In genomic region chr9:37944671-37945481, GRCh38 we compare ENCODE assay signal across 14 cellular contexts. TPM values are rescaled to one million over a fixed set of nuclear protein-coding genes. Genes with fewer than 3 reads are reported as not detected.
DNase-seq lines count a peak whose midpoint lies in the region; ATAC-seq and TF ChIP-seq lines count a peak whose summit lies in the region.
"Had no signal": no experiment of that assay in that cellular context is flagged by ENCODE, and none has a peak within 500 bp of the region (broad histone marks: within the 10 kb centered on the region; RNA-seq: fewer than 3 reads in every experiment).

No MANE protein-coding gene starts in this region.

- no TSS peak for BruUV-seq in PC-9 (replicated peaks; lab: Mats Ljungman, UMichigan)

- H3K27me3 Mint-ChIP-seq in neural progenitor cell (ENCODE audit: insufficient read depth, low read depth), result no peaks in the 10 kb centered on the region
- H3K27me3 Mint-ChIP-seq in activated naive CD4-positive, alpha-beta T cell treated with anti-CD3 and anti-CD28 coated beads for 36 hours (ENCODE audit: low read depth), result no peaks in the 10 kb centered on the region
- H3K27me3 Mint-ChIP-seq: activated CD4-positive, alpha-beta memory T cell treated with anti-CD3 and anti-CD28 coated beads, Interleukin-2, amount 10 ng/mL, durations not matched to agents 7 days and 5 days; activated naive CD4-positive, alpha-beta T cell treated with anti-CD3 and anti-CD28 coated beads, Interleukin-2, amount 50 U/mL, for 24 hours; naive thymus-derived CD8-positive, alpha-beta T cell; stimulated activated naive CD8-positive, alpha-beta T cell treated with anti-CD3 and anti-CD28 coated beads, Interleukin-15, Interleukin-2, amounts not matched to agents 100 ng/mL and 50 ng/mL, for 24 hours had no signal

- H4K20me1 ChIP-seq in PC-9 (ENCODE audit: insufficient read depth) (peaks cover 31% of the 10 kb centered on the region), neural progenitor cell (ENCODE audit: low read depth) (no peaks in the 10 kb centered on the region)

- no peaks in the 10 kb centered on the region for H3K9me3 Mint-ChIP-seq in neural progenitor cell
- H3K9me3 Mint-ChIP-seq in activated naive CD4-positive, alpha-beta T cell treated with anti-CD3 and anti-CD28 coated beads for 36 hours, result no peaks in the 10 kb centered on the region
- no peaks in the 10 kb centered on the region for H3K9me3 Mint-ChIP-seq in stimulated activated effector memory CD8-positive, alpha-beta T cell treated with anti-CD3 and anti-CD28 coated beads, Interleukin-12 subunit alpha, Interleukin-12 subunit beta, amount 100 ng/mL, for 72 hours
- H3K9me3 Mint-ChIP-seq: activated CD4-positive, alpha-beta memory T cell treated with anti-CD3 and anti-CD28 coated beads, Interleukin-2, amount 10 ng/mL, durations not matched to agents 7 days and 5 days; activated naive CD4-positive, alpha-beta T cell treated with anti-CD3 and anti-CD28 coated beads, Interleukin-2, amount 50 U/mL, for 24 hours; naive thymus-derived CD8-positive, alpha-beta T cell; stimulated activated naive CD8-positive, alpha-beta T cell treated with anti-CD3 and anti-CD28 coated beads, Interleukin-15, Interleukin-2, amounts not matched to agents 100 ng/mL and 50 ng/mL, for 24 hours had no signal

- peaks cover 21% of the 10 kb centered on the region for H3K4me1 Mint-ChIP-seq in neural progenitor cell
- H3K4me1 Mint-ChIP-seq in activated naive CD4-positive, alpha-beta T cell treated with anti-CD3 and anti-CD28 coated beads for 36 hours (ENCODE audit: low read depth), result no peaks in the 10 kb centered on the region
- no peaks in the 10 kb centered on the region for H3K4me1 Mint-ChIP-seq in stimulated activated effector memory CD8-positive, alpha-beta T cell treated with anti-CD3 and anti-CD28 coated beads, Interleukin-12 subunit alpha, Interleukin-12 subunit beta, amount 100 ng/mL, for 72 hours
- H3K4me1 Mint-ChIP-seq: activated CD4-positive, alpha-beta memory T cell treated with anti-CD3 and anti-CD28 coated beads, Interleukin-2, amount 10 ng/mL, durations not matched to agents 7 days and 5 days; activated naive CD4-positive, alpha-beta T cell treated with anti-CD3 and anti-CD28 coated beads, Interleukin-2, amount 50 U/mL, for 24 hours; naive thymus-derived CD8-positive, alpha-beta T cell had no signal

- H3K4me3 Mint-ChIP-seq in neural progenitor cell, result no peak overlapping the region
- H3K4me3 Mint-ChIP-seq in activated naive CD4-positive, alpha-beta T cell treated with anti-CD3 and anti-CD28 coated beads for 36 hours, result no peak overlapping the region
- no peak overlapping the region for H3K4me3 Mint-ChIP-seq in stimulated activated effector memory CD8-positive, alpha-beta T cell treated with anti-CD3 and anti-CD28 coated beads, Interleukin-12 subunit alpha, Interleukin-12 subunit beta, amount 100 ng/mL, for 72 hours
- H3K4me3 Mint-ChIP-seq: activated CD4-positive, alpha-beta memory T cell treated with anti-CD3 and anti-CD28 coated beads, Interleukin-2, amount 10 ng/mL, durations not matched to agents 7 days and 5 days; activated naive CD4-positive, alpha-beta T cell treated with anti-CD3 and anti-CD28 coated beads, Interleukin-2, amount 50 U/mL, for 24 hours; naive thymus-derived CD8-positive, alpha-beta T cell; stimulated activated naive CD8-positive, alpha-beta T cell treated with anti-CD3 and anti-CD28 coated beads, Interleukin-15, Interleukin-2, amounts not matched to agents 100 ng/mL and 50 ng/mL, for 24 hours had no signal

- H3K4me1 ChIP-seq in PC-9 (replicated peaks; ENCODE audit: insufficient read depth) (peaks cover 57% of the 10 kb centered on the region), neural progenitor cell (peaks cover 14% of the 10 kb centered on the region)

- H3K9me2 ChIP-seq in PC-9 (ENCODE audit: insufficient read depth), result no peaks in the 10 kb centered on the region

- no peak overlapping the region for H3K27ac Mint-ChIP-seq in neural progenitor cell
- H3K27ac Mint-ChIP-seq in activated naive CD4-positive, alpha-beta T cell treated with anti-CD3 and anti-CD28 coated beads for 36 hours, result no peak overlapping the region
- H3K27ac Mint-ChIP-seq in stimulated activated effector memory CD8-positive, alpha-beta T cell treated with anti-CD3 and anti-CD28 coated beads, Interleukin-12 subunit alpha, Interleukin-12 subunit beta, amount 100 ng/mL, for 72 hours, result no peak overlapping the region
- H3K27ac Mint-ChIP-seq: activated CD4-positive, alpha-beta memory T cell treated with anti-CD3 and anti-CD28 coated beads, Interleukin-2, amount 10 ng/mL, durations not matched to agents 7 days and 5 days; activated naive CD4-positive, alpha-beta T cell treated with anti-CD3 and anti-CD28 coated beads, Interleukin-2, amount 50 U/mL, for 24 hours; naive thymus-derived CD8-positive, alpha-beta T cell; stimulated activated naive CD8-positive, alpha-beta T cell treated with anti-CD3 and anti-CD28 coated beads, Interleukin-15, Interleukin-2, amounts not matched to agents 100 ng/mL and 50 ng/mL, for 24 hours had no signal

- DNase-seq in Daoy (ENCODE audit: low read depth) (peak; percentile 75), PC-9 (peak; percentile 78 to 87), fibroblast of gingiva (ENCODE audit: low read depth) (peak; percentile 44), neural progenitor cell (ENCODE audit: low spot score) (peak; percentile 63), NOMO-1 (lab: John Stamatoyannopoulos, UW; ENCODE audit: unreplicated experiment in 2 of 2) (no peak), H4 (ENCODE audit: low spot score) (no peak)
- DNase-seq in activated naive CD4-positive, alpha-beta T cell treated with anti-CD3 and anti-CD28 coated beads for 36 hours, result no peak
- no peak for DNase-seq in stimulated activated effector memory CD8-positive, alpha-beta T cell treated with anti-CD3 and anti-CD28 coated beads, Interleukin-12 subunit alpha, Interleukin-12 subunit beta, amount 100 ng/mL, for 72 hours (ENCODE audit: low spot score in 2 of 2)
- DNase-seq: activated CD4-positive, alpha-beta memory T cell treated with anti-CD3 and anti-CD28 coated beads, Interleukin-2, amount 10 ng/mL, durations not matched to agents 7 days and 5 days; naive thymus-derived CD8-positive, alpha-beta T cell; NCI-H1048; NCI-H82 had no signal

- H2AFZ ChIP-seq in PC-9, result no peak overlapping the region
- no peak overlapping the region for H2AFZ ChIP-seq in neural progenitor cell (replicated peaks)

- H3K79me2 ChIP-seq in PC-9 (ENCODE audit: low read depth) (peaks cover 31% of the 10 kb centered on the region), neural progenitor cell (ENCODE audit: low read depth) (no peaks in the 10 kb centered on the region)

- no peak overlapping the region for H3K4me3 ChIP-seq in PC-9
- H3K4me3 ChIP-seq in neural progenitor cell, result no peak overlapping the region

- peaks cover 6% of the 10 kb centered on the region for H3K36me3 Mint-ChIP-seq in neural progenitor cell
- H3K36me3 Mint-ChIP-seq in activated naive CD4-positive, alpha-beta T cell treated with anti-CD3 and anti-CD28 coated beads for 36 hours (ENCODE audit: low read depth), result no peaks in the 10 kb centered on the region
- H3K36me3 Mint-ChIP-seq in stimulated activated effector memory CD8-positive, alpha-beta T cell treated with anti-CD3 and anti-CD28 coated beads, Interleukin-12 subunit alpha, Interleukin-12 subunit beta, amount 100 ng/mL, for 72 hours, result no peaks in the 10 kb centered on the region
- H3K36me3 Mint-ChIP-seq: activated naive CD4-positive, alpha-beta T cell treated with anti-CD3 and anti-CD28 coated beads, Interleukin-2, amount 50 U/mL, for 24 hours; naive thymus-derived CD8-positive, alpha-beta T cell had no signal

- H3K4me2 ChIP-seq in PC-9, result peak overlapping the region; percentile 55
- no peak overlapping the region for H3K4me2 ChIP-seq in neural progenitor cell

- H3K27ac ChIP-seq in PC-9 (peak overlapping the region; percentile 68), neural progenitor cell (no peak overlapping the region)

- intact Hi-C loops in PC-9 (cut with micrococcal nuclease; ENCODE audit: unreplicated experiment), result loop anchor here (1.0 to 2.0 kb wide), 2 partner anchors 9 to 20 kb away; no protein-coding TSS in a partner anchor
- intact Hi-C loops in activated naive CD4-positive, alpha-beta T cell treated with anti-CD3 and anti-CD28 coated beads for 36 hours (cut with micrococcal nuclease), result no loop called here

- H3K27me3 ChIP-seq in PC-9 (ENCODE audit: insufficient read depth, low read depth) (no peaks in the 10 kb centered on the region), neural progenitor cell (no peaks in the 10 kb centered on the region)

- no peaks in the 10 kb centered on the region for H3K9me3 ChIP-seq in PC-9 (ENCODE audit: insufficient read depth, low read depth)
- H3K9me3 ChIP-seq in neural progenitor cell (ENCODE audit: low read depth), result no peaks in the 10 kb centered on the region

- CTCF ChIA-PET in PC-9 (lab: Charles Lee), result interaction anchor here (0.6 kb wide), 1 partner anchor 31 kb away, joined by 3 read pairs; no protein-coding TSS in a partner anchor
- CTCF ChIA-PET in activated naive CD4-positive, alpha-beta T cell treated with anti-CD3 and anti-CD28 coated beads for 36 hours (lab: Charles Lee), result no interaction called here

- no peak overlapping the region for H3K9ac ChIP-seq in neural progenitor cell

- no peak for ATAC-seq in stimulated activated effector memory CD8-positive, alpha-beta T cell treated with anti-CD3 and anti-CD28 coated beads, Interleukin-12 subunit alpha, Interleukin-12 subunit beta, amount 100 ng/mL, for 72 hours
- ATAC-seq: naive thymus-derived CD8-positive, alpha-beta T cell had no signal

- peaks cover 38% of the 10 kb centered on the region for H3F3A ChIP-seq in PC-9 (ENCODE audit: insufficient read depth, low read depth)
- H3F3A ChIP-seq in neural progenitor cell (ENCODE audit: low read depth), result no peaks in the 10 kb centered on the region

- TF ChIP-seq CTCF in PC-9 (conservative IDR thresholded peaks at IDR 0.05) (no peak), neural progenitor cell (IDR thresholded peaks at IDR 0.05) (no peak)

- POLR2A ChIA-PET in PC-9 (lab: Charles Lee; ENCODE audit: unreplicated experiment), result interaction anchor here (0.6 kb wide), 1 partner anchor 81 kb away, joined by 6 read pairs; no protein-coding TSS in a partner anchor

- peaks cover 7% of the 10 kb centered on the region; the same call in 1 of the 2 replicates for H3K36me3 ChIP-seq in PC-9 (ENCODE audit: low read depth)
- H3K36me3 ChIP-seq in neural progenitor cell, result no peaks in the 10 kb centered on the region

RNA-seq across cellular contexts. Expression of gene SLC25A51, which starts 40.9 kb away (rescaled TPM):
- 39.9 and 40.3 TPM in 2 replicates for total RNA-seq in Daoy (2014; rRNA removed; shearing (Covaris generic))
- total RNA-seq in PC-9 (2021), result 12.7 and 14.9 TPM in 2 replicates
- 22.6 and 24.6 TPM in 2 replicates for total RNA-seq in neural progenitor cell (ENCODE audit: low replicate concordance)
- total RNA-seq in activated naive CD4-positive, alpha-beta T cell treated with anti-CD3 and anti-CD28 coated beads for 36 hours, result 10 to 100 TPM; 20.0 to 20.3 TPM
- 26.3 and 38.4 TPM in 2 replicates for total RNA-seq in H4 (2014; rRNA removed; shearing (Covaris generic))

Comparison
In these comparisons a context has a peak if more than half of its experiments do, and no peak if none do; other contexts are left out.
1. DNase-seq: peak in Daoy (single experiment), PC-9 (2 of 2), fibroblast of gingiva (single experiment) and neural progenitor cell (single experiment); none in NOMO-1 (0 of 2), activated naive CD4-positive, alpha-beta T cell treated with anti-CD3 and anti-CD28 coated beads for 36 hours (single experiment), H4 (single experiment) and stimulated activated effector memory CD8-positive, alpha-beta T cell treated with anti-CD3 and anti-CD28 coated beads, Interleukin-12 subunit alpha, Interleukin-12 subunit beta, amount 100 ng/mL, for 72 hours (0 of 2).